Comparison of ENCODE assay signal across 18 cellular contexts in genomic region chr9:134026981-134027380, GRCh38. TPM values are rescaled to one million over a fixed set of nuclear protein-coding genes. Genes with fewer than 3 reads are reported as not detected.
A peak's percentile ranks its signal among the peaks of the same experiment; 100 is the strongest.
DNase-seq lines count a peak whose midpoint lies in the region; FAIRE-seq and TF ChIP-seq lines count a peak whose summit lies in the region.
"Had no signal": no experiment of that assay in that cellular context is flagged by ENCODE, and none has a peak within 500 bp of the region (broad histone marks: within the 10 kb centered on the region; RNA-seq: fewer than 3 reads in every experiment).

No MANE protein-coding gene starts in this region.

- peaks cover 16% of the 10 kb centered on the region for H3K4me1 Mint-ChIP-seq in activated naive CD4-positive, alpha-beta T cell treated with anti-CD3 and anti-CD28 coated beads, Interleukin-2, amount 50 U/mL, for 24 hours
- H3K4me1 Mint-ChIP-seq in activated CD4-positive, alpha-beta memory T cell treated with anti-CD3 and anti-CD28 coated beads, Interleukin-2, amount 10 ng/mL, durations not matched to agents 7 days and 5 days: peaks cover 11% of the 10 kb centered on the region
- no peaks in the 10 kb centered on the region for H3K4me1 Mint-ChIP-seq in type B pancreatic cell (ENCODE audit: unreplicated experiment)

- TF ChIP-seq POLR2A in suprapubic skin (IDR thresholded peaks at IDR 0.05): no peak

- H3K27ac ChIP-seq in kidney (ENCODE audit: low read depth in 2 of 2, low read length in 2 of 2) (no peak overlapping the region), suprapubic skin (no peak overlapping the region)
- H3K27ac ChIP-seq: gastroesophageal sphincter, ovary had no signal

- H3K4me3 ChIP-seq in kidney (ENCODE audit: low read length in 2 of 2): no peak overlapping the region
- no peak overlapping the region for H3K4me3 ChIP-seq in suprapubic skin
- H3K4me3 ChIP-seq: ovary, smooth muscle cell had no signal

- no peaks in the 10 kb centered on the region for H3K27me3 ChIP-seq in suprapubic skin
- H3K27me3 ChIP-seq: gastroesophageal sphincter, ovary, stomach had no signal

- H3K9ac ChIP-seq in kidney (ENCODE audit: low read length in 2 of 2): no peak overlapping the region

- H3K27ac Mint-ChIP-seq in activated naive CD4-positive, alpha-beta T cell treated with anti-CD3 and anti-CD28 coated beads, Interleukin-2, amount 50 U/mL, for 24 hours: no peak overlapping the region
- no peak overlapping the region for H3K27ac Mint-ChIP-seq in activated CD4-positive, alpha-beta memory T cell treated with anti-CD3 and anti-CD28 coated beads, Interleukin-2, amount 10 ng/mL, durations not matched to agents 7 days and 5 days
- H3K27ac Mint-ChIP-seq in type B pancreatic cell: no peak overlapping the region

- intact Hi-C loops in kidney (cut with DNase I): no loop called here

- H3K36me3 ChIP-seq in kidney (ENCODE audit: control insufficient read depth in 1 of 2, insufficient read depth in 2 of 2, low read length in 2 of 2): peaks cover 0 to 9% of the 10 kb centered on the region in 2 donors
- H3K36me3 ChIP-seq in suprapubic skin: peaks cover 14% of the 10 kb centered on the region
- H3K36me3 ChIP-seq: ovary had no signal

- no peak for TF ChIP-seq EP300 in suprapubic skin (IDR thresholded peaks at IDR 0.05)

- peak overlapping the region; percentile 47 for H3K4me3 Mint-ChIP-seq in activated naive CD4-positive, alpha-beta T cell treated with anti-CD3 and anti-CD28 coated beads, Interleukin-2, amount 50 U/mL, for 24 hours
- H3K4me3 Mint-ChIP-seq in activated CD4-positive, alpha-beta memory T cell treated with anti-CD3 and anti-CD28 coated beads, Interleukin-2, amount 10 ng/mL, durations not matched to agents 7 days and 5 days: peak overlapping the region; percentile 51
- peak overlapping the region; percentile 78 for H3K4me3 Mint-ChIP-seq in type B pancreatic cell

- WGBS in suprapubic skin: 95% methylated on average over 8 of the region's 8 CpGs

- no peak for TF ChIP-seq CTCF in kidney (IDR thresholded peaks at IDR 0.05; ENCODE audit: borderline replicate concordance, extremely low read depth, insufficient read depth)
- no peak for TF ChIP-seq CTCF in type B pancreatic cell (conservative IDR thresholded peaks at IDR 0.05)
- TF ChIP-seq CTCF in suprapubic skin (IDR thresholded peaks at IDR 0.05): no peak

- no peaks in the 10 kb centered on the region for H3K9me3 Mint-ChIP-seq in activated naive CD4-positive, alpha-beta T cell treated with anti-CD3 and anti-CD28 coated beads, Interleukin-2, amount 50 U/mL, for 24 hours
- no peaks in the 10 kb centered on the region for H3K9me3 Mint-ChIP-seq in activated CD4-positive, alpha-beta memory T cell treated with anti-CD3 and anti-CD28 coated beads, Interleukin-2, amount 10 ng/mL, durations not matched to agents 7 days and 5 days
- no peaks in the 10 kb centered on the region for H3K9me3 Mint-ChIP-seq in type B pancreatic cell
- H3K9me3 Mint-ChIP-seq: activated naive CD4-positive, alpha-beta T cell treated with anti-CD3 and anti-CD28 coated beads, Interleukin-2, amount 50 U/mL, for 72 hours had no signal

- DNase-seq in activated naive CD4-positive, alpha-beta T cell (lab: John Stamatoyannopoulos, UW): no peak
- DNase-seq in activated CD4-positive, alpha-beta memory T cell treated with anti-CD3 and anti-CD28 coated beads, Interleukin-2, amount 10 ng/mL, durations not matched to agents 7 days and 5 days: no peak
- DNase-seq in kidney (peak; percentile 78), type B pancreatic cell (ENCODE audit: extremely low spot score, unreplicated experiment) (no peak), suprapubic skin (ENCODE audit: low spot score in 2 of 2) (no peak), NCI-H524 treated with DMSO at 0.1 percent for 48 hours (lab: John Stamatoyannopoulos, UW) (no peak), SW 1271 (lab: John Stamatoyannopoulos, UW) (no peak)
- DNase-seq: DMS53, HCEC 1CT, NCI-H1105 treated with DMSO at 0.1 percent for 48 hours, NCI-H446, OCI-M1, stomach had no signal

- POLR2A ChIA-PET in activated CD4-positive, alpha-beta memory T cell treated with anti-CD3 and anti-CD28 coated beads, Interleukin-2, amount 10 ng/mL, durations not matched to agents 7 days and 5 days (lab: Charles Lee): interaction anchor here (2.0 to 2.7 kb wide), 2 partner anchors 8 to 38 kb away, joined by 5 to 21 read pairs; no protein-coding TSS in a partner anchor

- CTCF ChIA-PET in activated CD4-positive, alpha-beta memory T cell treated with anti-CD3 and anti-CD28 coated beads, Interleukin-2, amount 10 ng/mL, durations not matched to agents 7 days and 5 days (lab: Charles Lee): interaction anchor here (1.6 kb wide), 1 partner anchor 72 kb away, joined by 3 read pairs; no protein-coding TSS in a partner anchor

- H3K4me1 ChIP-seq in kidney (ENCODE audit: control insufficient read depth in 1 of 2, insufficient read depth in 1 of 2, low read depth in 1 of 2, low read length in 2 of 2): peaks cover 0 to 4% of the 10 kb centered on the region in 2 donors
- peaks cover 13% of the 10 kb centered on the region for H3K4me1 ChIP-seq in suprapubic skin

- no peaks in the 10 kb centered on the region for H3K36me3 Mint-ChIP-seq in activated naive CD4-positive, alpha-beta T cell treated with anti-CD3 and anti-CD28 coated beads, Interleukin-2, amount 50 U/mL, for 24 hours
- H3K36me3 Mint-ChIP-seq in activated CD4-positive, alpha-beta memory T cell treated with anti-CD3 and anti-CD28 coated beads, Interleukin-2, amount 10 ng/mL, durations not matched to agents 7 days and 5 days (ENCODE audit: low read depth): peaks cover 3% of the 10 kb centered on the region
- H3K36me3 Mint-ChIP-seq in type B pancreatic cell: no peaks in the 10 kb centered on the region
- H3K36me3 Mint-ChIP-seq: activated naive CD4-positive, alpha-beta T cell treated with anti-CD3 and anti-CD28 coated beads, Interleukin-2, amount 50 U/mL, for 72 hours had no signal

- no peaks in the 10 kb centered on the region for H3K27me3 Mint-ChIP-seq in activated naive CD4-positive, alpha-beta T cell treated with anti-CD3 and anti-CD28 coated beads, Interleukin-2, amount 50 U/mL, for 24 hours
- no peaks in the 10 kb centered on the region for H3K27me3 Mint-ChIP-seq in activated CD4-positive, alpha-beta memory T cell treated with anti-CD3 and anti-CD28 coated beads, Interleukin-2, amount 10 ng/mL, durations not matched to agents 7 days and 5 days
- H3K27me3 Mint-ChIP-seq in type B pancreatic cell: no peaks in the 10 kb centered on the region

- H3K9me3 ChIP-seq in kidney (ENCODE audit: control insufficient read depth in 1 of 2, low read length in 2 of 2) (no peaks in the 10 kb centered on the region), suprapubic skin (no peaks in the 10 kb centered on the region)
- H3K9me3 ChIP-seq: gastroesophageal sphincter, ovary, stomach had no signal

- FAIRE-seq in kidney (lab: Jason Lieb, UNC): no peak

RNA-seq across cellular contexts. Expression of gene BRD3OS, which starts 1.7 kb away (rescaled TPM):
- total RNA-seq in activated CD4-positive, alpha-beta memory T cell treated with anti-CD3 and anti-CD28 coated beads, Interleukin-2, amount 10 ng/mL, durations not matched to agents 7 days and 5 days: 10 to 100 TPM in 1 of 2 experiments, 1 to 10 TPM in 1; 9.6 to 10.3 TPM
- total RNA-seq in kidney (24.4 TPM), type B pancreatic cell (ENCODE audit: low replicate concordance) (17.0 and 24.0 TPM in 2 replicates), suprapubic skin (10 to 100 TPM in 1 of 4 donors, 1 to 10 TPM in 3; 6.2 to 10.4 (median 9.5) TPM)
- polyA plus RNA-seq in kidney (ENCODE audit: insufficient read depth, low read depth, low replicate concordance): 16.5 TPM

RNA-seq across cellular contexts. Expression of gene VAV2, which starts 34.9 kb away (rescaled TPM):
- total RNA-seq in activated CD4-positive, alpha-beta memory T cell treated with anti-CD3 and anti-CD28 coated beads, Interleukin-2, amount 10 ng/mL, durations not matched to agents 7 days and 5 days: 1 to 10 TPM; 2.4 to 2.9 TPM
- total RNA-seq in kidney (47.1 TPM), type B pancreatic cell (ENCODE audit: low replicate concordance) (39.4 and 54.3 TPM in 2 replicates), suprapubic skin (10 to 100 TPM in 1 of 4 donors, 1 to 10 TPM in 3; 5.2 to 10.3 (median 6.4) TPM)
- 22.3 TPM for polyA plus RNA-seq in kidney (ENCODE audit: insufficient read depth, low read depth, low replicate concordance)

RNA-seq across cellular contexts. Expression of gene BRD3, which starts 40.8 kb away (rescaled TPM):
- total RNA-seq in activated CD4-positive, alpha-beta memory T cell treated with anti-CD3 and anti-CD28 coated beads, Interleukin-2, amount 10 ng/mL, durations not matched to agents 7 days and 5 days: 10 to 100 TPM; 26.0 to 29.3 TPM
- total RNA-seq in kidney: 46.2 TPM
- 7.7 TPM for polyA plus RNA-seq in kidney (ENCODE audit: insufficient read depth, low read depth, low replicate concordance)
- total RNA-seq in type B pancreatic cell (ENCODE audit: low replicate concordance): 59.8 and 72.4 TPM in 2 replicates
- total RNA-seq in suprapubic skin: 10 to 100 TPM; 17.6 to 52.9 (median 29.0) TPM
